Comparison of ENCODE assay signal across 14 cellular contexts in the genomic region with DNA sequence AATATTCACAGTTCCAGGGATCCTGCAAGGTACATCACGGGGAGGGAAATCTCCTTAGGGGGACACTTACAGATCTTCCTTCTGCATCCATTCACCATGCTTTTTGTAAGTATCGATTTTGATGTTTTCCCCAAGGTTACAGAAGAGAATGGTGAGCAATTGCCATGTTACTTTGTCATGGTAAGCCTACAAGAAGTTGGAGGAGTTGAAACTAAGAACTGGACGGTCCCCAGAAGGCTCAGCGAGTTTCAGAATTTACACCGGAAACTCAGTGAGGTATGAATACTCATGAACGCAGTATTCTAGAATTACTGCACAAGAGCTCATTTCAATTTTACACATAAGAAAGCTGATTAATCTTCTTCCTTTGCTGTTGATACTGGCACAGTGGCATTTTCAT. TPM values are rescaled to one million over a fixed set of nuclear protein-coding genes. Genes with fewer than 3 reads are reported as not detected.
DNase-seq lines count a peak whose midpoint lies in the region; ATAC-seq and TF ChIP-seq lines count a peak whose summit lies in the region.
"Had no signal": no experiment of that assay in that cellular context is flagged by ENCODE, and none has a peak within 500 bp of the region (broad histone marks: within the 10 kb centered on the region; RNA-seq: fewer than 3 reads in every experiment).

No MANE protein-coding gene starts in this region.

- POLR2A ChIA-PET in HEK293T (lab: Yijun Ruan, JAX): no interaction called here

- no peaks in the 10 kb centered on the region for H3K27me3 ChIP-seq in CD4-positive, CD25-positive, alpha-beta regulatory T cell (ENCODE audit: control insufficient read depth, insufficient read depth, low read length)

- H3K4me1 Mint-ChIP-seq in CD4-positive, CD25-positive, alpha-beta regulatory T cell: peaks cover 12 to 29% (median 25%) of the 10 kb centered on the region in 4 donors

- H3K36me3 Mint-ChIP-seq in CD4-positive, CD25-positive, alpha-beta regulatory T cell: peaks cover 55% of the 10 kb centered on the region

- H3K4me1 ChIP-seq in CD4-positive, CD25-positive, alpha-beta regulatory T cell (ENCODE audit: control insufficient read depth, insufficient read depth, low read length, poor library complexity, severe bottlenecking): peaks cover 11% of the 10 kb centered on the region
- H3K4me1 ChIP-seq: parathyroid adenoma had no signal

- ATAC-seq in CD4-positive, CD25-positive, alpha-beta regulatory T cell (ENCODE audit: low read depth in 2 of 2): no peak
- ATAC-seq in GM18873 (IDR thresholded peaks at IDR 0.05; ENCODE audit: low FRiP score, unreplicated experiment) (peak; percentile 69), GM21825 (IDR thresholded peaks at IDR 0.05; ENCODE audit: unreplicated experiment) (peak; percentile 54), HG03439 (IDR thresholded peaks at IDR 0.05; ENCODE audit: unreplicated experiment) (peak; percentile 70)

- no peaks in the 10 kb centered on the region for H3K27me3 Mint-ChIP-seq in CD4-positive, CD25-positive, alpha-beta regulatory T cell
- H3K27me3 Mint-ChIP-seq: activated naive CD8-positive, alpha-beta T cell treated with anti-CD3 and anti-CD28 coated beads, Interleukin-2, amount 10 ng/mL, durations not matched to agents 7 days and 5 days; type B pancreatic cell had no signal

- no peaks in the 10 kb centered on the region for H3K9me3 ChIP-seq in CD4-positive, CD25-positive, alpha-beta regulatory T cell (ENCODE audit: control insufficient read depth in 2 of 2, low read length in 2 of 2)

- CTCF ChIA-PET in HEK293T (lab: Yijun Ruan, JAX): no interaction called here

- DNase-seq in CD4-positive, CD25-positive, alpha-beta regulatory T cell: no peak
- DNase-seq in KG1 (lab: John Stamatoyannopoulos, UW) (no peak), NCI-H1694 (lab: John Stamatoyannopoulos, UW) (no peak), HEK293T (ENCODE audit: extremely low spot score) (no peak)
- DNase-seq in central memory CD4-positive, alpha-beta T cell: no peak
- DNase-seq: activated naive CD8-positive, alpha-beta T cell treated with anti-CD3 and anti-CD28 coated beads, Interleukin-2, amount 10 ng/mL, durations not matched to agents 7 days and 5 days; glutamatergic neuron; HCEC 1CT; SHP77 treated with DMSO at 0.1 percent for 48 hours had no signal

- no peak overlapping the region for H3K4me3 ChIP-seq in CD4-positive, CD25-positive, alpha-beta regulatory T cell (ENCODE audit: low read depth, low read length)

- no peak overlapping the region for H3K27ac ChIP-seq in CD4-positive, CD25-positive, alpha-beta regulatory T cell (ENCODE audit: insufficient read depth, low read length, poor library complexity, severe bottlenecking)
- H3K27ac ChIP-seq: parathyroid adenoma had no signal

- peaks cover 0 to 2% (median 0%) of the 10 kb centered on the region in 7 donors for H3K9me3 Mint-ChIP-seq in CD4-positive, CD25-positive, alpha-beta regulatory T cell
- H3K9me3 Mint-ChIP-seq: type B pancreatic cell had no signal

- no peak overlapping the region for H3K4me3 Mint-ChIP-seq in CD4-positive, CD25-positive, alpha-beta regulatory T cell
- H3K4me3 Mint-ChIP-seq: activated naive CD8-positive, alpha-beta T cell treated with anti-CD3 and anti-CD28 coated beads, Interleukin-2, amount 10 ng/mL, durations not matched to agents 7 days and 5 days; type B pancreatic cell had no signal

- H3K36me3 ChIP-seq in CD4-positive, CD25-positive, alpha-beta regulatory T cell (ENCODE audit: control insufficient read depth, insufficient read depth, low read length): peaks cover 20% of the 10 kb centered on the region

- H3K27ac Mint-ChIP-seq in CD4-positive, CD25-positive, alpha-beta regulatory T cell: peak overlapping the region in 2 of 3 donors; percentile 27 to 33
- H3K27ac Mint-ChIP-seq: activated naive CD8-positive, alpha-beta T cell treated with anti-CD3 and anti-CD28 coated beads, Interleukin-2, amount 10 ng/mL, durations not matched to agents 7 days and 5 days had no signal

TF ChIP-seq in HEK293T, 16 proteins besides CTCF, POLR2A, EP300 and RAD21:
- TF ChIP-seq NFRKB (IDR thresholded peaks at IDR 0.05): no peak

RNA-seq across cellular contexts. Expression of a gene that starts 53.9 kb away (rescaled TPM):
- 3.5 TPM for total RNA-seq in CD4-positive, CD25-positive, alpha-beta regulatory T cell
- 1 to 10 TPM in 2 of 4 donors, under 1 TPM in 2; 0.54 to 1.2 (median 0.97) TPM for polyA plus RNA-seq in CD4-positive, CD25-positive, alpha-beta regulatory T cell

RNA-seq across cellular contexts. Expression of a gene that starts 54.8 kb away (rescaled TPM):
- 31.0 TPM for total RNA-seq in CD4-positive, CD25-positive, alpha-beta regulatory T cell
- 10 to 100 TPM in 3 of 4 donors, 1 to 10 TPM in 1; 8.8 to 14.3 (median 11.2) TPM for polyA plus RNA-seq in CD4-positive, CD25-positive, alpha-beta regulatory T cell

Comparison
In these comparisons a context has a peak if more than half of its experiments do, and no peak if none do; other contexts are left out.
1. ATAC-seq: peak in GM18873 (single experiment), GM21825 (single experiment) and HG03439 (single experiment); none in CD4-positive, CD25-positive, alpha-beta regulatory T cell (0 of 2).